In genomic region chr9:137615387-137615871, GRCh38 we compare ENCODE assay signal across 15 cellular contexts. TPM values are rescaled to one million over a fixed set of nuclear protein-coding genes. Genes with fewer than 3 reads are reported as not detected.
A peak's percentile ranks its signal among the peaks of the same experiment; 100 is the strongest.
DNase-seq lines count a peak whose midpoint lies in the region; ATAC-seq, FAIRE-seq and TF ChIP-seq lines count a peak whose summit lies in the region.
"Had no signal": no experiment of that assay in that cellular context is flagged by ENCODE, and none has a peak within 500 bp of the region (broad histone marks: within the 10 kb centered on the region; RNA-seq: fewer than 3 reads in every experiment).

No MANE protein-coding gene starts in this region.

- DNase-seq in GM23338 (ENCODE audit: low spot score) (no peak), K562 (ENCODE audit: extremely low read depth in 1 of 4, low spot score in 3 of 4) (no peak), osteoblast (ENCODE audit: insufficient read length, low spot score, missing footprints) (peak; percentile 67), SKM-1 treated with dmso at 0.1 percent for 144 hours (lab: John Stamatoyannopoulos, UW; ENCODE audit: unreplicated experiment) (no peak), RCC 7860 (ENCODE audit: low spot score) (no peak), NCI-H2171 treated with DMSO at 0.1 percent for 48 hours (lab: John Stamatoyannopoulos, UW) (no peak)
- DNase-seq: DMS 273 treated with DMSO at 0.1 percent for 48 hours, Kasumi-1, NCI-H1417 treated with DMSO at 0.1 percent for 48 hours, NCI-H2081, NCI-H524, RPMI8226 had no signal

- H3K4me2 ChIP-seq in GM23338 = no peak overlapping the region
- H3K4me2 ChIP-seq in K562 (ENCODE audit: insufficient read depth, low read length) = no peak overlapping the region
- H3K4me2 ChIP-seq in osteoblast (ENCODE audit: insufficient read depth, low read length) = no peak overlapping the region

- no TSS peak for BruUV-seq in K562 (replicated peaks; lab: Mats Ljungman, UMichigan)

- FAIRE-seq in K562 (lab: Jason Lieb, UNC) = no peak
- FAIRE-seq in RCC 7860 (lab: Jason Lieb, UNC) = no peak
- FAIRE-seq: H54 had no signal

- H3K4me3 Mint-ChIP-seq in GM23338 = no peak overlapping the region

- peaks cover 30% of the 10 kb centered on the region for H3K36me3 Mint-ChIP-seq in GM23338 (ENCODE audit: low read depth)

- peaks cover 28% of the 10 kb centered on the region for H3K4me1 Mint-ChIP-seq in GM23338

- H3K27me3 Mint-ChIP-seq in GM23338 (ENCODE audit: insufficient read depth, low read depth, poor library complexity) = peaks cover 20% of the 10 kb centered on the region

- no peak overlapping the region for H3K27ac Mint-ChIP-seq in GM23338

- no peaks in the 10 kb centered on the region for H3K9me2 ChIP-seq in GM23338 (ENCODE audit: insufficient read depth)

- H3F3A ChIP-seq in GM23338 (replicated peaks; ENCODE audit: low read depth) = peaks cover 13% of the 10 kb centered on the region

- H3K4me3 ChIP-seq in GM23338 (no peak overlapping the region), K562 (no peak overlapping the region), osteoblast (ENCODE audit: insufficient read depth, low read length) (no peak overlapping the region)
- H3K4me3 ChIP-seq: SK-N-MC had no signal

- no peaks in the 10 kb centered on the region; the same call in 1 of the 2 replicates for H3K36me3 ChIP-seq in GM23338 (ENCODE audit: insufficient read depth)
- peaks cover 47% of the 10 kb centered on the region for H3K36me3 ChIP-seq in K562 (ENCODE audit: control insufficient read depth, insufficient read depth, low read length)
- H3K36me3 ChIP-seq in osteoblast (ENCODE audit: insufficient read depth, low read length) = peaks cover 12% of the 10 kb centered on the region

- H3K9ac ChIP-seq in K562 (ENCODE audit: insufficient read depth in 1 of 2, low read depth in 2 of 2, low read length in 2 of 2) = peak overlapping the region in 1 of 2 experiments; percentile 48; a peak in 1 of 4 replicates

- H3K79me2 ChIP-seq in GM23338 (replicated peaks; ENCODE audit: insufficient read depth) (peaks cover 26% of the 10 kb centered on the region), K562 (ENCODE audit: control insufficient read depth, insufficient read depth, low read length) (peaks cover 39% of the 10 kb centered on the region), osteoblast (ENCODE audit: insufficient read depth, low read length) (peaks cover 33% of the 10 kb centered on the region)

- intact Hi-C loops in K562 (cut with micrococcal nuclease) = no loop called here

- no peaks in the 10 kb centered on the region for H3K9me3 ChIP-seq in K562 (replicated peaks; ENCODE audit: control insufficient read depth, insufficient read depth, low read depth, low read length)
- H3K9me3 ChIP-seq in osteoblast (ENCODE audit: low read depth, low read length) = no peaks in the 10 kb centered on the region

- ATAC-seq in GM23338 = no peak
- no peak for ATAC-seq in K562

- CTCF ChIA-PET in K562 (lab: Yijun Ruan, JAX; ENCODE audit: low intra/inter-chr PET ratio) = no interaction called here

- peaks cover 6% of the 10 kb centered on the region for H3K9me1 ChIP-seq in K562 (ENCODE audit: control insufficient read depth, insufficient read depth, low read length)

- no peak for TF ChIP-seq RAD21 in K562 (CRISPR knock-in tag; conservative IDR thresholded peaks at IDR 0.05 in 1 of 2, IDR thresholded peaks at IDR 0.05 in 1 of 2)

- TF ChIP-seq POLR2A in K562 (conservative IDR thresholded peaks at IDR 0.05) = no peak

- H3K4me1 ChIP-seq in GM23338 (ENCODE audit: insufficient read depth) (peaks cover 16% of the 10 kb centered on the region), K562 (replicated peaks in 1 of 2; ENCODE audit: control insufficient read depth in 2 of 2, insufficient read depth in 2 of 2, low read length in 2 of 2) (peaks cover 29 to 65% of the 10 kb centered on the region in 2 experiments), osteoblast (ENCODE audit: insufficient read depth, low read length) (peaks cover 24% of the 10 kb centered on the region)

- TF ChIP-seq CTCF in 22Rv1 (IDR thresholded peaks at IDR 0.05) (no peak), GM23338 (conservative IDR thresholded peaks at IDR 0.05; ENCODE audit: low read depth in 2 of 2) (no peak), K562 (IDR thresholded peaks at IDR 0.05 in 2 of 3, conservative IDR thresholded peaks at IDR 0.05 in 1 of 3; ENCODE audit: insufficient read depth in 2 of 3, low read depth in 1 of 3, low read length in 3 of 3) (no peak), osteoblast (IDR thresholded peaks at IDR 0.05; ENCODE audit: extremely low read depth, low read depth, low read length) (no peak)

- H3K27ac ChIP-seq in 22Rv1 (peak overlapping the region; percentile 100), GM23338 (ENCODE audit: low read depth) (no peak overlapping the region), K562 (ENCODE audit: extremely low read depth, low read depth, low read length) (no peak overlapping the region), osteoblast (ENCODE audit: low read depth, low read length) (no peak overlapping the region)
- H3K27ac ChIP-seq: SK-N-MC had no signal

- WGBS in K562 (ENCODE audit: insufficient coverage, low coverage, missing lambda C conversion rate) = 94% methylated on average over 18 of the region's 19 CpGs

- TF ChIP-seq EP300 in K562 (IDR thresholded peaks at IDR 0.05; ENCODE audit: low read length) = no peak

- POLR2A ChIA-PET in K562 (lab: Yijun Ruan, JAX) = interaction anchor here (0.6 kb wide), 1 partner anchor 26 kb away, joined by 3 read pairs; no protein-coding TSS in a partner anchor

- H2AFZ ChIP-seq in GM23338 (no peak overlapping the region), K562 (ENCODE audit: low read depth, low read length) (no peak overlapping the region), osteoblast (ENCODE audit: low read length) (no peak overlapping the region)

- H3K9me3 Mint-ChIP-seq in GM23338 = no peaks in the 10 kb centered on the region; the same call in 2 of the 3 replicates

- H4K20me1 ChIP-seq in GM23338 (replicated peaks; ENCODE audit: insufficient read depth) = peaks cover 16% of the 10 kb centered on the region
- no peaks in the 10 kb centered on the region; the same call in 1 of the 2 replicates for H4K20me1 ChIP-seq in K562 (replicated peaks; ENCODE audit: control insufficient read depth, insufficient read depth, low read length)
- peaks cover 13% of the 10 kb centered on the region for H4K20me1 ChIP-seq in osteoblast (ENCODE audit: insufficient read depth, low read length)

- H3K27me3 ChIP-seq in GM23338 (ENCODE audit: insufficient read depth) = no peaks in the 10 kb centered on the region
- H3K27me3 ChIP-seq in K562 (ENCODE audit: control insufficient read depth in 2 of 2, insufficient read depth in 2 of 2, low read length in 2 of 2) = no peaks in the 10 kb centered on the region
- no peaks in the 10 kb centered on the region for H3K27me3 ChIP-seq in osteoblast (ENCODE audit: insufficient read depth, low read length)

- in situ Hi-C loops in K562 (cut with MboI) = no loop called here

RNA-seq across cellular contexts. Expression of gene EHMT1, which starts 3.4 kb away (rescaled TPM):
- 160 and 177 TPM in 2 replicates for total RNA-seq in GM23338 (2014; rRNA removed; shearing (Covaris generic))
- polyA plus RNA-seq in GM23338 (2016; fragmentation: Nextera tagmentation; extraction: Ambion mirVana) (162 and 166 TPM in 2 replicates), K562 (2011; rRNA removed) (26.9 and 31.3 TPM in 2 replicates), K562 (2014; fragmentation: Illumina TruSeq; extraction: Trizol) (36.4 and 44.9 TPM in 2 replicates), K562 (2014; fragmentation: Nextera tagmentation; extraction: Ambion mirVana) (1 to 10 TPM; 2.2 to 3.8 TPM), K562 (2014; rRNA removed) (48.9 and 59.2 TPM in 2 replicates)
- total RNA-seq in K562 (2011; cell fraction: chromatin; rRNA removed; ENCODE audit: low replicate concordance) = 167 and 212 TPM in 2 replicates
- total RNA-seq in K562 (2011; cell fraction: nucleolus; rRNA removed) = 102 and 111 TPM in 2 replicates
- 119 and 135 TPM in 2 replicates for total RNA-seq in K562 (2011; cell fraction: nucleoplasm; rRNA removed)
- total RNA-seq in K562 (2014; rRNA removed) (63.8 and 69.8 TPM in 2 replicates), K562 (2014; rRNA removed; fragmentation: Illumina TruSeq; extraction: Trizol) (25.6 and 31.9 TPM in 2 replicates), K562 (2015; rRNA removed; fragmentation: Illumina TruSeq; extraction: Trizol) (41.4 and 42.8 TPM in 2 replicates), K562 (2021) (76.0 and 80.3 TPM in 2 replicates), osteoblast (38.0 and 46.3 TPM in 2 replicates)
- 24.1 and 49.2 TPM in 2 replicates for polyA plus RNA-seq in K562 (2011; cell fraction: cytosol; rRNA removed)
- 85.2 and 132 TPM in 2 replicates for polyA plus RNA-seq in K562 (2011; cell fraction: nucleus; rRNA removed)
- 38.1 and 40.2 TPM in 2 replicates for polyA plus RNA-seq in K562 (2012)
- polyA minus RNA-seq in K562 (2011; rRNA and poly(A)+ RNA removed) = 46.2 and 56.3 TPM in 2 replicates
- polyA minus RNA-seq in K562 (2011; cell fraction: cytosol; rRNA and poly(A)+ RNA removed) = 46.2 and 48.9 TPM in 2 replicates
- polyA minus RNA-seq in K562 (2011; cell fraction: nucleus; rRNA and poly(A)+ RNA removed) = 35.8 and 47.0 TPM in 2 replicates

RNA-seq across cellular contexts. Expression of gene ARRDC1, which starts 9.9 kb away (rescaled TPM):
- total RNA-seq in GM23338 (2014; rRNA removed; shearing (Covaris generic)) = 33.9 and 63.8 TPM in 2 replicates
- 33.5 and 36.6 TPM in 2 replicates for polyA plus RNA-seq in GM23338 (2016; fragmentation: Nextera tagmentation; extraction: Ambion mirVana)
- 63.1 and 259 TPM in 2 replicates for total RNA-seq in K562 (2011; cell fraction: chromatin; rRNA removed; ENCODE audit: low replicate concordance)
- 190 and 191 TPM in 2 replicates for total RNA-seq in K562 (2011; cell fraction: nucleolus; rRNA removed)
- total RNA-seq in K562 (2011; cell fraction: nucleoplasm; rRNA removed) = 87.1 and 99.6 TPM in 2 replicates
- 33.7 and 37.2 TPM in 2 replicates for total RNA-seq in K562 (2014; rRNA removed)
- 4.1 and 5.8 TPM in 2 replicates for total RNA-seq in K562 (2014; rRNA removed; fragmentation: Illumina TruSeq; extraction: Trizol)
- 10.4 and 14.9 TPM in 2 replicates for total RNA-seq in K562 (2015; rRNA removed; fragmentation: Illumina TruSeq; extraction: Trizol)
- total RNA-seq in K562 (2021) = 32.2 and 32.5 TPM in 2 replicates
- polyA plus RNA-seq in K562 (2011; rRNA removed) = 24.5 and 34.0 TPM in 2 replicates
- polyA plus RNA-seq in K562 (2011; cell fraction: cytosol; rRNA removed) = 36.0 and 79.6 TPM in 2 replicates
- polyA plus RNA-seq in K562 (2011; cell fraction: nucleus; rRNA removed) = 220 and 374 TPM in 2 replicates
- 26.1 and 37.6 TPM in 2 replicates for polyA plus RNA-seq in K562 (2012)
- polyA plus RNA-seq in K562 (2014; fragmentation: Illumina TruSeq; extraction: Trizol) = 18.6 and 24.3 TPM in 2 replicates
- polyA plus RNA-seq in K562 (2014; fragmentation: Nextera tagmentation; extraction: Ambion mirVana) = under 1 TPM; 0.21 to 0.63 TPM
- polyA plus RNA-seq in K562 (2014; rRNA removed) = 45.3 and 47.0 TPM in 2 replicates
- polyA minus RNA-seq in K562 (2011; rRNA and poly(A)+ RNA removed) = 9.5 and 12.2 TPM in 2 replicates
- 14.6 and 18.9 TPM in 2 replicates for polyA minus RNA-seq in K562 (2011; cell fraction: cytosol; rRNA and poly(A)+ RNA removed)
- 40.5 and 60.7 TPM in 2 replicates for polyA minus RNA-seq in K562 (2011; cell fraction: nucleus; rRNA and poly(A)+ RNA removed)
- total RNA-seq in osteoblast = 11.9 and 15.0 TPM in 2 replicates

RNA-seq across cellular contexts. Expression of gene ZMYND19, which starts 25.1 kb away (rescaled TPM):
- total RNA-seq in GM23338 (2014; rRNA removed; shearing (Covaris generic)) = 50.3 and 58.5 TPM in 2 replicates
- polyA plus RNA-seq in GM23338 (2016; fragmentation: Nextera tagmentation; extraction: Ambion mirVana) (25.8 and 41.7 TPM in 2 replicates), K562 (2011; rRNA removed) (38.8 and 44.0 TPM in 2 replicates), K562 (2014; fragmentation: Illumina TruSeq; extraction: Trizol) (33.6 and 44.3 TPM in 2 replicates), K562 (2014; fragmentation: Nextera tagmentation; extraction: Ambion mirVana) (1 to 10 TPM; 1.0 to 2.4 TPM), K562 (2014; rRNA removed) (71.0 and 71.7 TPM in 2 replicates)
- total RNA-seq in K562 (2011; cell fraction: chromatin; rRNA removed; ENCODE audit: low replicate concordance) = 64.8 and 136 TPM in 2 replicates
- 82.2 and 86.9 TPM in 2 replicates for total RNA-seq in K562 (2011; cell fraction: nucleolus; rRNA removed)
- 72.2 and 86.4 TPM in 2 replicates for total RNA-seq in K562 (2011; cell fraction: nucleoplasm; rRNA removed)
- total RNA-seq in K562 (2014; rRNA removed) (71.7 and 91.1 TPM in 2 replicates), K562 (2014; rRNA removed; fragmentation: Illumina TruSeq; extraction: Trizol) (25.8 and 29.0 TPM in 2 replicates), K562 (2015; rRNA removed; fragmentation: Illumina TruSeq; extraction: Trizol) (53.8 and 54.1 TPM in 2 replicates), K562 (2021) (80.9 and 86.7 TPM in 2 replicates), osteoblast (10.5 and 14.1 TPM in 2 replicates)
- polyA plus RNA-seq in K562 (2011; cell fraction: cytosol; rRNA removed) = 44.8 and 62.0 TPM in 2 replicates
- polyA plus RNA-seq in K562 (2011; cell fraction: nucleus; rRNA removed) = 169 and 210 TPM in 2 replicates
- polyA plus RNA-seq in K562 (2012) = 34.1 and 42.5 TPM in 2 replicates
- 13.9 and 22.3 TPM in 2 replicates for polyA minus RNA-seq in K562 (2011; rRNA and poly(A)+ RNA removed)
- 23.8 and 30.1 TPM in 2 replicates for polyA minus RNA-seq in K562 (2011; cell fraction: cytosol; rRNA and poly(A)+ RNA removed)
- 27.6 and 35.2 TPM in 2 replicates for polyA minus RNA-seq in K562 (2011; cell fraction: nucleus; rRNA and poly(A)+ RNA removed)

RNA-seq across cellular contexts. Expression of gene DPH7, which starts 36.7 kb away (rescaled TPM):
- total RNA-seq in GM23338 (2014; rRNA removed; shearing (Covaris generic)) = 53.7 and 68.8 TPM in 2 replicates
- polyA plus RNA-seq in GM23338 (2016; fragmentation: Nextera tagmentation; extraction: Ambion mirVana) (44.5 and 48.8 TPM in 2 replicates), K562 (2011; rRNA removed) (56.1 and 64.2 TPM in 2 replicates), K562 (2014; fragmentation: Illumina TruSeq; extraction: Trizol) (37.1 and 41.3 TPM in 2 replicates), K562 (2014; fragmentation: Nextera tagmentation; extraction: Ambion mirVana) (10 to 100 TPM; 13.9 to 21.4 TPM), K562 (2014; rRNA removed) (65.5 and 68.6 TPM in 2 replicates)
- total RNA-seq in K562 (2011; cell fraction: chromatin; rRNA removed; ENCODE audit: low replicate concordance) = 207 and 328 TPM in 2 replicates
- total RNA-seq in K562 (2011; cell fraction: nucleolus; rRNA removed) = 176 and 183 TPM in 2 replicates
- 193 and 208 TPM in 2 replicates for total RNA-seq in K562 (2011; cell fraction: nucleoplasm; rRNA removed)
- total RNA-seq in K562 (2014; rRNA removed) (49.7 and 54.8 TPM in 2 replicates), K562 (2014; rRNA removed; fragmentation: Illumina TruSeq; extraction: Trizol) (25.5 and 31.8 TPM in 2 replicates), K562 (2015; rRNA removed; fragmentation: Illumina TruSeq; extraction: Trizol) (30.8 and 31.4 TPM in 2 replicates), K562 (2021) (53.0 and 54.0 TPM in 2 replicates), osteoblast (20.3 and 26.2 TPM in 2 replicates)
- 42.3 and 50.6 TPM in 2 replicates for polyA plus RNA-seq in K562 (2011; cell fraction: cytosol; rRNA removed)
- polyA plus RNA-seq in K562 (2011; cell fraction: nucleus; rRNA removed) = 337 and 348 TPM in 2 replicates
- polyA plus RNA-seq in K562 (2012) = 32.2 and 49.3 TPM in 2 replicates
- 24.1 and 28.0 TPM in 2 replicates for polyA minus RNA-seq in K562 (2011; rRNA and poly(A)+ RNA removed)
- 10.1 and 16.2 TPM in 2 replicates for polyA minus RNA-seq in K562 (2011; cell fraction: cytosol; rRNA and poly(A)+ RNA removed)
- polyA minus RNA-seq in K562 (2011; cell fraction: nucleus; rRNA and poly(A)+ RNA removed) = 42.9 and 65.3 TPM in 2 replicates
